In genomic region chr2:188506843-188507242, GRCh38 we compare ENCODE assay signal across 28 cellular contexts.
"Had no signal": no experiment of that assay in that cellular context is flagged by ENCODE, and none has a peak within 500 bp of the region (broad histone marks: within the 10 kb centered on the region; RNA-seq: fewer than 3 reads in every experiment).

No MANE protein-coding gene starts in this region.

- H3K9me3 Mint-ChIP-seq: activated CD4-positive, alpha-beta memory T cell treated with anti-CD3 and anti-CD28 coated beads, Interleukin-2, amount 10 ng/mL, durations not matched to agents 7 days and 5 days; activated naive CD4-positive, alpha-beta T cell treated with anti-CD3 and anti-CD28 coated beads for 36 hours; activated T-helper 17 cell treated with anti-CD3 and anti-CD28 coated beads, Interleukin-2, amount 50 U/mL, for 72 hours; T-cell had no signal

- H3K27ac Mint-ChIP-seq: activated CD4-positive, alpha-beta memory T cell treated with anti-CD3 and anti-CD28 coated beads, Interleukin-2, amount 10 ng/mL, durations not matched to agents 7 days and 5 days; activated CD4-positive, alpha-beta T cell treated with anti-CD3 and anti-CD28 coated beads for 36 hours; activated naive CD4-positive, alpha-beta T cell treated with anti-CD3 and anti-CD28 coated beads for 36 hours; activated naive CD8-positive, alpha-beta T cell; activated T-helper 17 cell treated with anti-CD3 and anti-CD28 coated beads, Interleukin-2, amount 50 U/mL, for 72 hours; T-cell had no signal

- DNase-seq: activated CD4-positive, alpha-beta memory T cell treated with anti-CD3 and anti-CD28 coated beads, Interleukin-2, amount 10 ng/mL, durations not matched to agents 7 days and 5 days; activated CD4-positive, alpha-beta T cell treated with anti-CD3 and anti-CD28 coated beads for 36 hours; activated CD4-positive, alpha-beta T cell treated with anti-CD3 and anti-CD28 coated beads, Interleukin-2, amount 50 U/mL, for 1 hour; activated gamma-delta T cell; activated naive CD4-positive, alpha-beta T cell treated with anti-CD3 and anti-CD28 coated beads for 36 hours; activated T-cell treated with anti-CD3 and anti-CD28 coated beads for 4 hours; activated T-cell treated with anti-CD3 and anti-CD28 coated beads, Interleukin-2, amount 50 U/mL, for 48 hours; caudate nucleus; Karpas-422; NCI-H146; NCI-H1930; NCI-H2107; NCI-H345; NCI-H510A; NCI-H526 treated with DMSO at 0.1 percent for 48 hours; NCI-H82; NK-92 treated with Interleukin-12 subunit alpha and Interleukin-12 subunit beta, amount 100 ng/mL, for 24 hours; OCI-M1; RPMI8226; T-cell; T-helper 2 cell; T1000 had no signal

- H3K27me3 Mint-ChIP-seq: activated CD4-positive, alpha-beta memory T cell treated with anti-CD3 and anti-CD28 coated beads, Interleukin-2, amount 10 ng/mL, durations not matched to agents 7 days and 5 days; activated CD4-positive, alpha-beta T cell treated with anti-CD3 and anti-CD28 coated beads for 36 hours had no signal

- ATAC-seq: activated CD4-positive, alpha-beta T cell treated with anti-CD3 and anti-CD28 coated beads for 36 hours; activated T-helper 17 cell treated with anti-CD3 and anti-CD28 coated beads, Interleukin-2, amount 50 U/mL, for 72 hours; Panc1; Right ventricle myocardium inferior; T-cell had no signal

- H3K4me3 ChIP-seq: SK-N-MC had no signal

- H3K4me1 Mint-ChIP-seq: activated CD4-positive, alpha-beta memory T cell treated with anti-CD3 and anti-CD28 coated beads, Interleukin-2, amount 10 ng/mL, durations not matched to agents 7 days and 5 days; activated CD4-positive, alpha-beta T cell treated with anti-CD3 and anti-CD28 coated beads for 36 hours; activated T-helper 17 cell treated with anti-CD3 and anti-CD28 coated beads, Interleukin-2, amount 50 U/mL, for 72 hours; T-cell had no signal

- H3K27ac ChIP-seq: SK-N-MC, VCaP had no signal

- H3K36me3 Mint-ChIP-seq: activated naive CD8-positive, alpha-beta T cell; T-cell had no signal

- H3K4me3 Mint-ChIP-seq: activated CD4-positive, alpha-beta memory T cell treated with anti-CD3 and anti-CD28 coated beads, Interleukin-2, amount 10 ng/mL, durations not matched to agents 7 days and 5 days; activated CD4-positive, alpha-beta T cell treated with anti-CD3 and anti-CD28 coated beads for 36 hours; activated naive CD4-positive, alpha-beta T cell treated with anti-CD3 and anti-CD28 coated beads for 36 hours; activated naive CD8-positive, alpha-beta T cell; activated T-helper 17 cell treated with anti-CD3 and anti-CD28 coated beads, Interleukin-2, amount 50 U/mL, for 72 hours; T-cell had no signal
